8 cellular contexts compared by ENCODE assay signal in genomic region chr14:76917158-76917596, GRCh38.
DNase-seq lines count a peak whose midpoint lies in the region; ATAC-seq, FAIRE-seq and TF ChIP-seq lines count a peak whose summit lies in the region.

No MANE protein-coding gene starts in this region.

- TF ChIP-seq POLR2A in esophagus muscularis mucosa (IDR thresholded peaks at IDR 0.05; ENCODE audit: low read depth): no peak

- H2BK5ac ChIP-seq in neuronal stem cell (ENCODE audit: low read length): no peak overlapping the region

- no peak for TF ChIP-seq EP300 in esophagus muscularis mucosa (IDR thresholded peaks at IDR 0.05)

- no peaks in the 10 kb centered on the region for H3K36me3 ChIP-seq in esophagus muscularis mucosa
- H3K36me3 ChIP-seq in neuronal stem cell (replicated peaks in 1 of 2; ENCODE audit: control insufficient read depth in 2 of 2, insufficient read depth in 2 of 2, low read length in 2 of 2): no peaks in the 10 kb centered on the region

- no peak overlapping the region for H3K4me2 ChIP-seq in neuronal stem cell (ENCODE audit: insufficient read depth, low read length, poor library complexity, severe bottlenecking)

- TF ChIP-seq CTCF in C4-2B (conservative IDR thresholded peaks at IDR 0.05) (peak; percentile 79), esophagus muscularis mucosa (IDR thresholded peaks at IDR 0.05) (peak; percentile 33 to 58 (median 50))

- H2AK5ac ChIP-seq in neuronal stem cell (ENCODE audit: low read depth, low read length): no peak overlapping the region

- H3K79me1 ChIP-seq in neuronal stem cell (ENCODE audit: low read depth, low read length): no peaks in the 10 kb centered on the region

- H4K8ac ChIP-seq in neuronal stem cell (ENCODE audit: low read depth, low read length): no peak overlapping the region

- no peak overlapping the region for H2AFZ ChIP-seq in neuronal stem cell (ENCODE audit: low read length)

- H2BK12ac ChIP-seq in neuronal stem cell (ENCODE audit: low read length): no peak overlapping the region

- no peak overlapping the region for H3K14ac ChIP-seq in neuronal stem cell (ENCODE audit: low read length)

- H3K9me3 ChIP-seq in esophagus muscularis mucosa: no peaks in the 10 kb centered on the region
- no peaks in the 10 kb centered on the region for H3K9me3 ChIP-seq in neuronal stem cell (replicated peaks in 1 of 2; ENCODE audit: control insufficient read depth in 2 of 2, insufficient read depth in 1 of 2, low read depth in 1 of 2, low read length in 2 of 2)

- DNase-seq in HuH-7 (ENCODE audit: low spot score) (peak; percentile 76), RCC 7860 (ENCODE audit: low spot score) (peak; percentile 38), esophagus muscularis mucosa (ENCODE audit: extremely low spot score) (no peak), neuronal stem cell (ENCODE audit: low spot score) (peak; percentile 51), NK-92 (lab: John Stamatoyannopoulos, UW; ENCODE audit: unreplicated experiment) (no peak)

- no peak for FAIRE-seq in RCC 7860 (lab: Jason Lieb, UNC)

- ATAC-seq in GM21528 (IDR thresholded peaks at IDR 0.05; ENCODE audit: low FRiP score, unreplicated experiment) (no peak), GM19397 (IDR thresholded peaks at IDR 0.05; ENCODE audit: unreplicated experiment) (no peak)

- no peak overlapping the region for H3K18ac ChIP-seq in neuronal stem cell (ENCODE audit: low read length)

- H2BK15ac ChIP-seq in neuronal stem cell (ENCODE audit: low read length): no peak overlapping the region

- no peak overlapping the region for H3K23ac ChIP-seq in neuronal stem cell (ENCODE audit: low read depth, low read length, poor library complexity)

- H3K9ac ChIP-seq in neuronal stem cell (ENCODE audit: low read depth, low read length, poor library complexity): no peak overlapping the region

- H3K27me3 ChIP-seq in esophagus muscularis mucosa: no peaks in the 10 kb centered on the region
- no peaks in the 10 kb centered on the region for H3K27me3 ChIP-seq in neuronal stem cell (ENCODE audit: control insufficient read depth in 3 of 3, insufficient read depth in 3 of 3, low read depth in 1 of 3, low read length in 3 of 3)

- no peak overlapping the region for H2BK120ac ChIP-seq in neuronal stem cell (ENCODE audit: low read depth, low read length)

- H3K4me1 ChIP-seq in esophagus muscularis mucosa (peaks cover 59 to 78% (median 65%) of the 10 kb centered on the region in 4 donors), neuronal stem cell (ENCODE audit: control insufficient read depth in 2 of 2, insufficient read depth in 1 of 2, low read depth in 1 of 2, low read length in 2 of 2) (peaks cover 34 to 50% of the 10 kb centered on the region in 2 donors)

- H4K91ac ChIP-seq in neuronal stem cell (ENCODE audit: low read depth, low read length, poor library complexity): no peak overlapping the region

- intact Hi-C loops in esophagus muscularis mucosa (cut with DNase I): loop anchor here (5.0 kb wide), 1 partner anchor 110 kb away; the partner anchor contains the start of gene IRF2BPL

- no peak overlapping the region for H3K4me3 ChIP-seq in esophagus muscularis mucosa
- no peak overlapping the region for H3K4me3 ChIP-seq in neuronal stem cell (ENCODE audit: low read length in 2 of 2)

- H3K27ac ChIP-seq in C4-2B (peak overlapping the region; percentile 96), esophagus muscularis mucosa (replicated peaks in 1 of 4) (peak overlapping the region; percentile 90 to 96 (median 94)), neuronal stem cell (replicated peaks; ENCODE audit: low read length) (no peak overlapping the region)

- no peak overlapping the region for H3K4ac ChIP-seq in neuronal stem cell (ENCODE audit: low read length)

- WGBS in esophagus muscularis mucosa: 72% methylated on average over 7 of the region's 7 CpGs
- WGBS in neuronal stem cell (ENCODE audit: extremely low coverage in 2 of 2, insufficient read length in 2 of 2, insufficient replicate concordance in 1 of 2), 2 donors: no CpG with 5 or more reads among the region's 7 CpGs

Comparison
In these comparisons a context has a peak if more than half of its experiments do, and no peak if none do; other contexts are left out.
1. DNase-seq: peak in HuH-7 (single experiment), RCC 7860 (single experiment) and neuronal stem cell (single experiment); none in esophagus muscularis mucosa (single experiment) and NK-92 (single experiment).